Comparison of ENCODE assay signal across 1 cellular context in genomic region chr9:136055715-136056545, GRCh38.
TF ChIP-seq lines count a peak whose summit lies in the region.

No MANE protein-coding gene starts in this region.

TF ChIP-seq in IMR-90, 13 proteins besides CTCF, POLR2A, EP300 and RAD21 (continued from another document):
- TF ChIP-seq, protein P1, sequence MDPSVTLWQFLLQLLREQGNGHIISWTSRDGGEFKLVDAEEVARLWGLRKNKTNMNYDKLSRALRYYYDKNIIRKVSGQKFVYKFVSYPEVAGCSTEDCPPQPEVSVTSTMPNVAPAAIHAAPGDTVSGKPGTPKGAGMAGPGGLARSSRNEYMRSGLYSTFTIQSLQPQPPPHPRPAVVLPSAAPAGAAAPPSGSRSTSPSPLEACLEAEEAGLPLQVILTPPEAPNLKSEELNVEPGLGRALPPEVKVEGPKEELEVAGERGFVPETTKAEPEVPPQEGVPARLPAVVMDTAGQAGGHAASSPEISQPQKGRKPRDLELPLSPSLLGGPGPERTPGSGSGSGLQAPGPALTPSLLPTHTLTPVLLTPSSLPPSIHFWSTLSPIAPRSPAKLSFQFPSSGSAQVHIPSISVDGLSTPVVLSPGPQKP (IDR thresholded peaks at IDR 0.05; ENCODE audit: borderline replicate concordance, low read depth, low read length), result no peak
- TF ChIP-seq MAFK (IDR thresholded peaks at IDR 0.05; ENCODE audit: low read depth, low read length), result no peak
- TF ChIP-seq RFX5 (IDR thresholded peaks at IDR 0.05; ENCODE audit: low read depth, low read length), result no peak
- TF ChIP-seq NFE2L2 (IDR thresholded peaks at IDR 0.05; ENCODE audit: low read depth, low read length), result no peak
- TF ChIP-seq MXI1 (IDR thresholded peaks at IDR 0.05; ENCODE audit: borderline replicate concordance, low read depth, low read length), result no peak
- TF ChIP-seq CEBPB (IDR thresholded peaks at IDR 0.05; ENCODE audit: low read depth, low read length), result no peak
- no peak for TF ChIP-seq CHD1 (IDR thresholded peaks at IDR 0.05; ENCODE audit: low read depth, low read length)
- no peak for TF ChIP-seq MAZ (IDR thresholded peaks at IDR 0.05; ENCODE audit: borderline replicate concordance, low read depth, low read length)
- no peak for TF ChIP-seq BHLHE40 (IDR thresholded peaks at IDR 0.05; ENCODE audit: low read depth, low read length)
- TF ChIP-seq, protein P2, sequence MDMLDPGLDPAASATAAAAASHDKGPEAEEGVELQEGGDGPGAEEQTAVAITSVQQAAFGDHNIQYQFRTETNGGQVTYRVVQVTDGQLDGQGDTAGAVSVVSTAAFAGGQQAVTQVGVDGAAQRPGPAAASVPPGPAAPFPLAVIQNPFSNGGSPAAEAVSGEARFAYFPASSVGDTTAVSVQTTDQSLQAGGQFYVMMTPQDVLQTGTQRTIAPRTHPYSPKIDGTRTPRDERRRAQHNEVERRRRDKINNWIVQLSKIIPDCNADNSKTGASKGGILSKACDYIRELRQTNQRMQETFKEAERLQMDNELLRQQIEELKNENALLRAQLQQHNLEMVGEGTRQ (IDR thresholded peaks at IDR 0.05; ENCODE audit: low read depth, low read length), result no peak
